Comparison of ENCODE assay signal across 8 cellular contexts in the genomic region with DNA sequence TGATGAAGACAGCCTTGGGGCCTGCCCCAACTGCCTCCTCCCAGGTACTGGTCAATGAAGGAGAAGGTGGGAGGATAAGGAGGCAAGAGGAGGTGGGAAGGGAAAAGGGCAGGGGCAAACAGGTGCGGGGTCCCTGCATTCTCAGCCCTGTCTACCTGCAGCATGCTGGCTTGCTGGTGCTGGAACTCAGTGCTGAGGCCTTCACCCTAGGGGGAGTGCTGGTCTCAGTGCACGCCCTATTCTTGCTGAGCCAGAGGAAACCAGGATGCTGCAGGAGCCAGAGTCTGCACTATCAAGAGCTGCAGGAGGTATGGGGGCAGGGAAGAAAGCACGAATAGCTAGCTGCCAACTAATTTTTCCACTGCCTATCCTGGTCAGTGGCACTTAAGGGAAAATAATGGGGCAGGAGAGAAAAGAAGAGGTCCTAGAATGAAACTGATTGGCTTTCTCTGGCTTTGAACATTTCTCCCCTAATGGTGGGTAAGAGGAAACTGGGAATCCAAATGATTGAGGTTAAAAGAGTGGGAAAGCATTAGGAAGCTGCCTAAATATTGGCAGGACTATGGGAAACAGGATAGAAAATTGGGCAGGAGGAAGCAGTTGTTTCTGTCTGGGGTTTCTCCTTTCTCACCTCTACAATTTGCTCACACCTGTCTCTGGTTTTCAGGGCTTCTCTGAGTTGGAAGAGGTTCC. TPM values are rescaled to one million over a fixed set of nuclear protein-coding genes. Genes with fewer than 3 reads are reported as not detected.
A peak's percentile ranks its signal among the peaks of the same experiment; 100 is the strongest.
DNase-seq lines count a peak whose midpoint lies in the region; ATAC-seq, FAIRE-seq and TF ChIP-seq lines count a peak whose summit lies in the region.

No MANE protein-coding gene starts in this region.

- no peak overlapping the region for H3K4me3 ChIP-seq in CD4-positive, CD25-positive, alpha-beta regulatory T cell (ENCODE audit: low read depth, low read length)
- peak overlapping the region; percentile 80 for H3K4me3 ChIP-seq in HUES48 (ENCODE audit: low read depth, low read length)
- H3K4me3 ChIP-seq in GM12878, result peak overlapping the region; percentile 75
- peak overlapping the region in 4 of 10 donors; percentile 64 to 80 (median 74) for H3K4me3 ChIP-seq in heart right ventricle

- H3K27me3 Mint-ChIP-seq in CD4-positive, CD25-positive, alpha-beta regulatory T cell, result peaks cover 24% of the 10 kb centered on the region

- intact Hi-C loops in GM12878 (cut with micrococcal nuclease; ENCODE audit: unreplicated experiment), result loop anchor here (1.0 to 5.0 kb wide), 2 partner anchors 88 to 760 kb away; a partner anchor contains a TSS
- intact Hi-C loops in heart right ventricle (cut with DNase I), result loop anchor here in 4 of 10 donors (5.0 to 10.0 kb wide), 6 partner anchors 35 to 418 kb away; a partner anchor contains a TSS

- H3K36me3 ChIP-seq in CD4-positive, CD25-positive, alpha-beta regulatory T cell (ENCODE audit: control insufficient read depth, insufficient read depth, low read length), result no peaks in the 10 kb centered on the region
- no peaks in the 10 kb centered on the region for H3K36me3 ChIP-seq in HUES48 (ENCODE audit: control insufficient read depth, insufficient read depth, low read length)
- no peaks in the 10 kb centered on the region for H3K36me3 ChIP-seq in GM12878 (ENCODE audit: control insufficient read depth in 2 of 2, insufficient read depth in 2 of 2, low read length in 1 of 2)
- H3K36me3 ChIP-seq in heart right ventricle, result no peaks in the 10 kb centered on the region

- TF ChIP-seq POLR2A in GM12878 (IDR thresholded peaks at IDR 0.05; ENCODE audit: low read depth, low read length), result no peak

- peak overlapping the region; percentile 89 for H3K4me2 ChIP-seq in GM12878 (ENCODE audit: control insufficient read depth, insufficient read depth)

- no peak for FAIRE-seq in GM12878 (lab: Jason Lieb, UNC)

- peak overlapping the region in 1 of 3 donors; percentile 32 for H3K27ac Mint-ChIP-seq in CD4-positive, CD25-positive, alpha-beta regulatory T cell

- peak overlapping the region; percentile 13; the same call in 1 of the 2 replicates for H3K9ac ChIP-seq in HUES48 (ENCODE audit: low read depth, low read length)
- peak overlapping the region; percentile 93 for H3K9ac ChIP-seq in GM12878 (ENCODE audit: control insufficient read depth, insufficient read depth, low read length)

- no peak overlapping the region for H3K27ac ChIP-seq in CD4-positive, CD25-positive, alpha-beta regulatory T cell (ENCODE audit: insufficient read depth, low read length, poor library complexity, severe bottlenecking)
- peak overlapping the region; percentile 30 for H3K27ac ChIP-seq in HUES48 (ENCODE audit: low read depth, low read length)
- peak overlapping the region; percentile 92 for H3K27ac ChIP-seq in GM12878 (ENCODE audit: control insufficient read depth, insufficient read depth)
- peak overlapping the region in 2 of 10 donors; percentile 96 to 98 for H3K27ac ChIP-seq in heart right ventricle

- no peak for TF ChIP-seq RAD21 in GM12878 (IDR thresholded peaks at IDR 0.05; ENCODE audit: insufficient read depth, low read depth, low read length)

- H3K79me2 ChIP-seq in GM12878 (ENCODE audit: control insufficient read depth, insufficient read depth, low read length), result no peaks in the 10 kb centered on the region; the same call in 1 of the 2 replicates

- H3K36me3 Mint-ChIP-seq in CD4-positive, CD25-positive, alpha-beta regulatory T cell, result no peaks in the 10 kb centered on the region

- no TSS peak for BruUV-seq in GM12878 (replicated peaks; lab: Mats Ljungman, UMichigan)

- CTCF ChIA-PET in GM12878 (lab: Yijun Ruan, JAX), result interaction anchor here (0.6 to 10.6 kb wide), 16 partner anchors 8 to 717 kb away, joined by 3 to 253 read pairs (median 5); a partner anchor contains a TSS

- peaks cover 23 to 39% (median 27%) of the 10 kb centered on the region in 4 donors for H3K4me1 Mint-ChIP-seq in CD4-positive, CD25-positive, alpha-beta regulatory T cell

- peaks cover 0 to 4% (median 0%) of the 10 kb centered on the region in 7 donors for H3K9me3 Mint-ChIP-seq in CD4-positive, CD25-positive, alpha-beta regulatory T cell

- H3K4me3 Mint-ChIP-seq in CD4-positive, CD25-positive, alpha-beta regulatory T cell, result peak overlapping the region; percentile 59 to 83 (median 74)

- TF ChIP-seq CTCF in GM12878 (IDR thresholded peaks at IDR 0.05 in 2 of 3, conservative IDR thresholded peaks at IDR 0.05 in 1 of 3; ENCODE audit: control insufficient read depth in 2 of 3, extremely low read depth in 1 of 3, insufficient read depth in 1 of 3, low read depth in 3 of 3, low read length in 3 of 3) (no peak), heart right ventricle (IDR thresholded peaks at IDR 0.05) (no peak)

- SMC1A ChIA-PET in GM12878 (lab: Charles Lee; ENCODE audit: uncharacterized antibody, unreplicated experiment), result interaction anchor here (1.1 to 8.3 kb wide), 6 partner anchors 8 to 279 kb away, joined by 3 to 99 read pairs (median 18); a partner anchor contains a TSS

- no peaks in the 10 kb centered on the region for H4K20me1 ChIP-seq in GM12878 (ENCODE audit: control insufficient read depth, insufficient read depth)

- peaks cover 1% of the 10 kb centered on the region for H3K27me3 ChIP-seq in CD4-positive, CD25-positive, alpha-beta regulatory T cell (ENCODE audit: control insufficient read depth, insufficient read depth, low read length)
- H3K27me3 ChIP-seq in HUES48 (ENCODE audit: control insufficient read depth, insufficient read depth, low read length) (no peaks in the 10 kb centered on the region), GM12878 (replicated peaks in 1 of 2; ENCODE audit: control insufficient read depth in 2 of 2, insufficient read depth in 2 of 2, low read length in 1 of 2) (peaks cover 0 to 2% of the 10 kb centered on the region in 2 experiments; a peak in 1 of 4 replicates), heart right ventricle (no peaks in the 10 kb centered on the region)

- TF ChIP-seq EP300 in GM12878 (IDR thresholded peaks at IDR 0.05; ENCODE audit: borderline replicate concordance in 1 of 2, control insufficient read depth in 1 of 2, low read depth in 2 of 2, low read length in 2 of 2), result no peak

- H3K9me3 ChIP-seq in CD4-positive, CD25-positive, alpha-beta regulatory T cell (ENCODE audit: control insufficient read depth in 2 of 2, low read length in 2 of 2), result no peaks in the 10 kb centered on the region
- no peaks in the 10 kb centered on the region for H3K9me3 ChIP-seq in HUES48 (ENCODE audit: control insufficient read depth, insufficient read depth, low read length)
- no peaks in the 10 kb centered on the region for H3K9me3 ChIP-seq in GM12878 (replicated peaks; ENCODE audit: control insufficient read depth, insufficient read depth, low read length)
- H3K9me3 ChIP-seq in heart right ventricle, result no peaks in the 10 kb centered on the region

- WGBS in GM12878 (ENCODE audit: insufficient coverage, insufficient replicate concordance, low lambda C conversion rate, missing lambda C conversion rate), result 63% methylated on average over 3 of the region's 3 CpGs
- 49 to 62% methylated on average over 3 of the region's 3 CpGs for WGBS in heart right ventricle, 2 donors

- in situ Hi-C loops in GM12878 (cut with MboI), result loop anchor here (5.0 kb wide), 1 partner anchor 85 kb away; no protein-coding TSS in a partner anchor

- ATAC-seq in CD4-positive, CD25-positive, alpha-beta regulatory T cell (ENCODE audit: low read depth in 2 of 2), result no peak
- no peak for ATAC-seq in GM12878
- ATAC-seq in heart right ventricle, result no peak
- ATAC-seq in GM21423 (IDR thresholded peaks at IDR 0.05; ENCODE audit: unreplicated experiment), result no peak

- no peak for DNase-seq in CD4-positive, CD25-positive, alpha-beta regulatory T cell
- DNase-seq in GM12878 (ENCODE audit: low read depth, low spot score) (no peak), mucosa of gallbladder (ENCODE audit: low spot score) (peak; percentile 42), NOMO-1 treated with DMSO at 0.1 percent for 48 hours (lab: John Stamatoyannopoulos, UW; ENCODE audit: unreplicated experiment) (no peak), heart right ventricle (no peak)
- no peak for DNase-seq in stimulated activated CD4-positive, alpha-beta T cell treated with anti-CD3 and anti-CD28 coated beads, Interleukin-1b, Interleukin-23, amount 100 ng/mL, for 48 hours

- POLR2A ChIA-PET in GM12878 (lab: Charles Lee), result interaction anchor here (1.5 to 4.1 kb wide), 2 partner anchors 10 to 32 kb away, joined by 4 to 21 read pairs; a partner anchor contains a TSS

- H2AFZ ChIP-seq in GM12878 (ENCODE audit: control insufficient read depth, low read depth, low read length), result peak overlapping the region; percentile 96

- RAD21 ChIA-PET in GM12878 (lab: Charles Lee; ENCODE audit: unreplicated experiment), result interaction anchor here (0.6 to 5.4 kb wide), 6 partner anchors 10 to 421 kb away, joined by 3 to 70 read pairs (median 46); a partner anchor contains a TSS

- H3K4me1 ChIP-seq in CD4-positive, CD25-positive, alpha-beta regulatory T cell (ENCODE audit: control insufficient read depth, insufficient read depth, low read length, poor library complexity, severe bottlenecking), result peaks cover 28% of the 10 kb centered on the region
- H3K4me1 ChIP-seq in HUES48 (ENCODE audit: control insufficient read depth, insufficient read depth, low read length) (peaks cover 51% of the 10 kb centered on the region), GM12878 (ENCODE audit: control insufficient read depth, insufficient read depth, low read length) (peaks cover 15% of the 10 kb centered on the region), heart right ventricle (peaks cover 6 to 59% (median 42%) of the 10 kb centered on the region in 9 donors)

RNA-seq across cellular contexts. Expression of a gene that starts 1.8 kb away (rescaled TPM):
- total RNA-seq in CD4-positive, CD25-positive, alpha-beta regulatory T cell, result not detected
- not detected for polyA plus RNA-seq in CD4-positive, CD25-positive, alpha-beta regulatory T cell
- not detected in 2 replicates for total RNA-seq in GM12878 (2013; cell fraction: nucleolus; rRNA removed)
- total RNA-seq in GM12878 (2014; rRNA removed), result not detected in 2 replicates
- total RNA-seq in GM12878 (2014; rRNA removed; fragmentation: Illumina TruSeq; extraction: Trizol), result not detected in 2 replicates
- total RNA-seq in GM12878 (2021), result not detected in 2 replicates
- polyA plus RNA-seq in GM12878 (2011; ENCODE audit: low read depth), result not detected
- polyA plus RNA-seq in GM12878 (2011; rRNA removed), result 0.09 and 0.11 TPM in 2 replicates
- 0.07 and 0.10 TPM in 2 replicates for polyA plus RNA-seq in GM12878 (2011; cell fraction: cytosol; rRNA removed)
- 0.12 and 0.22 TPM in 2 replicates for polyA plus RNA-seq in GM12878 (2011; cell fraction: nucleus; rRNA removed)
- not detected in 2 replicates for polyA plus RNA-seq in GM12878 (2012)
- polyA plus RNA-seq in GM12878 (2014; fragmentation: Illumina TruSeq; extraction: Trizol), result not detected in 2 replicates
- under 1 TPM in 1 of 2 experiments, not detected in 1; 0.48 TPM for polyA plus RNA-seq in GM12878 (2014; fragmentation: Nextera tagmentation; extraction: Ambion mirVana)
- polyA plus RNA-seq in GM12878 (2014; rRNA removed), result not detected in 2 replicates
- not detected for polyA plus RNA-seq in GM12878 (2016; fragmentation: Nextera tagmentation; extraction: Ambion mirVana)
- polyA minus RNA-seq in GM12878 (2011; rRNA and poly(A)+ RNA removed), result not detected in 2 replicates
- not detected in 2 replicates for polyA minus RNA-seq in GM12878 (2011; cell fraction: cytosol; rRNA and poly(A)+ RNA removed)
- polyA minus RNA-seq in GM12878 (2011; cell fraction: nucleus; rRNA and poly(A)+ RNA removed), result 0.24 and 0.67 TPM in 2 replicates
- 4.3 TPM for total RNA-seq in mucosa of gallbladder
- total RNA-seq in heart right ventricle, result under 1 TPM in 9 of 10 donors, not detected in 1; 0.16 to 0.45 (median 0.28) TPM
- polyA plus RNA-seq in heart right ventricle, result 1 to 10 TPM in 1 of 2 donors, under 1 TPM in 1; 0.30 to 1.1 TPM

RNA-seq across cellular contexts. Expression of a gene that starts 4.2 kb away (rescaled TPM):
- 5.0 TPM for total RNA-seq in CD4-positive, CD25-positive, alpha-beta regulatory T cell
- polyA plus RNA-seq in CD4-positive, CD25-positive, alpha-beta regulatory T cell, result 1 to 10 TPM; 1.1 to 1.9 (median 1.3) TPM
- 6.5 and 9.3 TPM in 2 replicates for total RNA-seq in GM12878 (2013; cell fraction: nucleolus; rRNA removed)
- 2.6 and 3.3 TPM in 2 replicates for total RNA-seq in GM12878 (2014; rRNA removed)
- total RNA-seq in GM12878 (2014; rRNA removed; fragmentation: Illumina TruSeq; extraction: Trizol), result 1.4 and 1.5 TPM in 2 replicates
- 4.2 and 6.4 TPM in 2 replicates for total RNA-seq in GM12878 (2021)
- polyA plus RNA-seq in GM12878 (2011; ENCODE audit: low read depth), result 0.47 TPM
- polyA plus RNA-seq in GM12878 (2011; rRNA removed), result 1.6 and 2.2 TPM in 2 replicates
- 3.4 and 5.2 TPM in 2 replicates for polyA plus RNA-seq in GM12878 (2011; cell fraction: cytosol; rRNA removed)
- polyA plus RNA-seq in GM12878 (2011; cell fraction: nucleus; rRNA removed), result 13.6 and 16.7 TPM in 2 replicates
- polyA plus RNA-seq in GM12878 (2012), result 2.2 and 2.6 TPM in 2 replicates
- polyA plus RNA-seq in GM12878 (2014; fragmentation: Illumina TruSeq; extraction: Trizol), result 1.4 TPM in 1 of 2 replicates, not detected in the other
- under 1 TPM; 0.16 to 0.27 TPM for polyA plus RNA-seq in GM12878 (2014; fragmentation: Nextera tagmentation; extraction: Ambion mirVana)
- 3.4 and 4.3 TPM in 2 replicates for polyA plus RNA-seq in GM12878 (2014; rRNA removed)
- polyA plus RNA-seq in GM12878 (2016; fragmentation: Nextera tagmentation; extraction: Ambion mirVana), result 1 to 10 TPM; 1.6 to 2.9 TPM
- polyA minus RNA-seq in GM12878 (2011; rRNA and poly(A)+ RNA removed), result 3.3 and 6.0 TPM in 2 replicates
- 0.80 and 1.1 TPM in 2 replicates for polyA minus RNA-seq in GM12878 (2011; cell fraction: cytosol; rRNA and poly(A)+ RNA removed)
- 8.8 and 13.0 TPM in 2 replicates for polyA minus RNA-seq in GM12878 (2011; cell fraction: nucleus; rRNA and poly(A)+ RNA removed)
- total RNA-seq in mucosa of gallbladder, result 57.5 TPM
- 10 to 100 TPM; 22.1 to 58.4 (median 32.2) TPM for total RNA-seq in heart right ventricle
- polyA plus RNA-seq in heart right ventricle, result 10 to 100 TPM; 37.1 to 39.2 TPM

RNA-seq across cellular contexts. Expression of a gene that starts 32.5 kb away (rescaled TPM):
- total RNA-seq in CD4-positive, CD25-positive, alpha-beta regulatory T cell, result 7.4 TPM
- under 1 TPM in 2 of 4 donors, not detected in 2; 0.07 to 0.64 TPM for polyA plus RNA-seq in CD4-positive, CD25-positive, alpha-beta regulatory T cell
- 0.86 and 1.4 TPM in 2 replicates for total RNA-seq in GM12878 (2013; cell fraction: nucleolus; rRNA removed)
- 0.05 and 0.06 TPM in 2 replicates for total RNA-seq in GM12878 (2014; rRNA removed)
- total RNA-seq in GM12878 (2014; rRNA removed; fragmentation: Illumina TruSeq; extraction: Trizol), result 0.04 TPM in 1 of 2 replicates, not detected in the other
- 0.31 and 0.35 TPM in 2 replicates for total RNA-seq in GM12878 (2021)
- polyA plus RNA-seq in GM12878 (2011; ENCODE audit: low read depth), result not detected
- polyA plus RNA-seq in GM12878 (2011; rRNA removed), result 0.12 and 0.26 TPM in 2 replicates
- 0.27 and 0.45 TPM in 2 replicates for polyA plus RNA-seq in GM12878 (2011; cell fraction: cytosol; rRNA removed)
- polyA plus RNA-seq in GM12878 (2011; cell fraction: nucleus; rRNA removed), result 0.57 and 0.99 TPM in 2 replicates
- polyA plus RNA-seq in GM12878 (2012), result 0.04 and 0.18 TPM in 2 replicates
- 0.03 TPM in 1 of 2 replicates, not detected in the other for polyA plus RNA-seq in GM12878 (2014; fragmentation: Illumina TruSeq; extraction: Trizol)
- not detected for polyA plus RNA-seq in GM12878 (2014; fragmentation: Nextera tagmentation; extraction: Ambion mirVana)
- polyA plus RNA-seq in GM12878 (2014; rRNA removed), result 0.03 and 0.04 TPM in 2 replicates
- polyA plus RNA-seq in GM12878 (2016; fragmentation: Nextera tagmentation; extraction: Ambion mirVana), result under 1 TPM; 0.11 to 0.25 TPM
- 0.07 and 0.31 TPM in 2 replicates for polyA minus RNA-seq in GM12878 (2011; rRNA and poly(A)+ RNA removed)
- polyA minus RNA-seq in GM12878 (2011; cell fraction: cytosol; rRNA and poly(A)+ RNA removed), result not detected in 2 replicates
- 0.19 and 0.36 TPM in 2 replicates for polyA minus RNA-seq in GM12878 (2011; cell fraction: nucleus; rRNA and poly(A)+ RNA removed)
- 124 TPM for total RNA-seq in mucosa of gallbladder
- total RNA-seq in heart right ventricle, result 10 to 100 TPM; 14.2 to 24.4 (median 17.5) TPM
- polyA plus RNA-seq in heart right ventricle, result 10 to 100 TPM; 21.1 to 25.2 TPM

RNA-seq across cellular contexts. Expression of a gene that starts 45.0 kb away (rescaled TPM):
- total RNA-seq in CD4-positive, CD25-positive, alpha-beta regulatory T cell, result not detected
- polyA plus RNA-seq in CD4-positive, CD25-positive, alpha-beta regulatory T cell, result not detected
- not detected in 2 replicates for total RNA-seq in GM12878 (2013; cell fraction: nucleolus; rRNA removed)
- total RNA-seq in GM12878 (2014; rRNA removed), result not detected in 2 replicates
- not detected in 2 replicates for total RNA-seq in GM12878 (2014; rRNA removed; fragmentation: Illumina TruSeq; extraction: Trizol)
- total RNA-seq in GM12878 (2021), result not detected in 2 replicates
- not detected for polyA plus RNA-seq in GM12878 (2011; ENCODE audit: low read depth)
- polyA plus RNA-seq in GM12878 (2011; rRNA removed), result not detected in 2 replicates
- polyA plus RNA-seq in GM12878 (2011; cell fraction: cytosol; rRNA removed), result not detected in 2 replicates
- polyA plus RNA-seq in GM12878 (2011; cell fraction: nucleus; rRNA removed), result not detected in 2 replicates
- polyA plus RNA-seq in GM12878 (2012), result not detected in 2 replicates
- polyA plus RNA-seq in GM12878 (2014; fragmentation: Illumina TruSeq; extraction: Trizol), result not detected in 2 replicates
- not detected for polyA plus RNA-seq in GM12878 (2014; fragmentation: Nextera tagmentation; extraction: Ambion mirVana)
- not detected in 2 replicates for polyA plus RNA-seq in GM12878 (2014; rRNA removed)
- polyA plus RNA-seq in GM12878 (2016; fragmentation: Nextera tagmentation; extraction: Ambion mirVana), result not detected
- not detected in 2 replicates for polyA minus RNA-seq in GM12878 (2011; rRNA and poly(A)+ RNA removed)
- polyA minus RNA-seq in GM12878 (2011; cell fraction: cytosol; rRNA and poly(A)+ RNA removed), result not detected in 2 replicates
- polyA minus RNA-seq in GM12878 (2011; cell fraction: nucleus; rRNA and poly(A)+ RNA removed), result not detected in 2 replicates
- total RNA-seq in mucosa of gallbladder, result not detected
- total RNA-seq in heart right ventricle, result not detected
- not detected for polyA plus RNA-seq in heart right ventricle

RNA-seq across cellular contexts. Expression of a gene that starts 53.2 kb away (rescaled TPM):
- not detected for total RNA-seq in CD4-positive, CD25-positive, alpha-beta regulatory T cell
- polyA plus RNA-seq in CD4-positive, CD25-positive, alpha-beta regulatory T cell, result not detected
- total RNA-seq in GM12878 (2013; cell fraction: nucleolus; rRNA removed), result not detected in 2 replicates
- not detected in 2 replicates for total RNA-seq in GM12878 (2014; rRNA removed)
- not detected in 2 replicates for total RNA-seq in GM12878 (2014; rRNA removed; fragmentation: Illumina TruSeq; extraction: Trizol)
- total RNA-seq in GM12878 (2021), result not detected in 2 replicates
- polyA plus RNA-seq in GM12878 (2011; ENCODE audit: low read depth), result not detected
- not detected in 2 replicates for polyA plus RNA-seq in GM12878 (2011; rRNA removed)
- polyA plus RNA-seq in GM12878 (2011; cell fraction: cytosol; rRNA removed), result not detected in 2 replicates
- polyA plus RNA-seq in GM12878 (2011; cell fraction: nucleus; rRNA removed), result not detected in 2 replicates
- not detected in 2 replicates for polyA plus RNA-seq in GM12878 (2012)
- polyA plus RNA-seq in GM12878 (2014; fragmentation: Illumina TruSeq; extraction: Trizol), result not detected in 2 replicates
- not detected for polyA plus RNA-seq in GM12878 (2014; fragmentation: Nextera tagmentation; extraction: Ambion mirVana)
- polyA plus RNA-seq in GM12878 (2014; rRNA removed), result not detected in 2 replicates
- polyA plus RNA-seq in GM12878 (2016; fragmentation: Nextera tagmentation; extraction: Ambion mirVana), result not detected
- polyA minus RNA-seq in GM12878 (2011; rRNA and poly(A)+ RNA removed), result not detected in 2 replicates
- polyA minus RNA-seq in GM12878 (2011; cell fraction: cytosol; rRNA and poly(A)+ RNA removed), result not detected in 2 replicates
- not detected in 2 replicates for polyA minus RNA-seq in GM12878 (2011; cell fraction: nucleus; rRNA and poly(A)+ RNA removed)
- not detected for total RNA-seq in mucosa of gallbladder
- not detected for total RNA-seq in heart right ventricle
- polyA plus RNA-seq in heart right ventricle, result not detected
